ENCODE assay signal across 17 cellular contexts in genomic region chr6:45951291-45951690, GRCh38.
A peak's percentile ranks its signal among the peaks of the same experiment; 100 is the strongest.
DNase-seq lines count a peak whose midpoint lies in the region; ATAC-seq, FAIRE-seq and TF ChIP-seq lines count a peak whose summit lies in the region.
"Had no signal": no experiment of that assay in that cellular context is flagged by ENCODE, and none has a peak within 500 bp of the region (broad histone marks: within the 10 kb centered on the region; RNA-seq: fewer than 3 reads in every experiment).

No MANE protein-coding gene starts in this region.

- TF ChIP-seq POLR2A in upper lobe of left lung (IDR thresholded peaks at IDR 0.05), result no peak

- no peaks in the 10 kb centered on the region for H3K36me3 ChIP-seq in cardiac muscle cell
- H3K36me3 ChIP-seq in lower lobe of right lung, result peaks cover 8% of the 10 kb centered on the region
- no peaks in the 10 kb centered on the region for H3K36me3 ChIP-seq in pancreas
- peaks cover 0 to 15% (median 3%) of the 10 kb centered on the region in 4 donors for H3K36me3 ChIP-seq in upper lobe of left lung
- H3K36me3 ChIP-seq: BE2C had no signal

- intact Hi-C loops in cardiac septum (cut with DNase I), result no loop called here
- intact Hi-C loops in lower lobe of right lung (cut with DNase I), result no loop called here
- intact Hi-C loops in pancreas (cut with DNase I), result no loop called here

- H3K9me3 ChIP-seq in cardiac muscle cell (ENCODE audit: low read depth) (no peaks in the 10 kb centered on the region), lower lobe of right lung (no peaks in the 10 kb centered on the region), pancreas (no peaks in the 10 kb centered on the region), upper lobe of left lung (no peaks in the 10 kb centered on the region)
- H3K9me3 ChIP-seq: BE2C had no signal

- H3K27ac ChIP-seq in cardiac muscle cell (peak overlapping the region; percentile 35), lower lobe of right lung (peak overlapping the region; percentile 70), pancreas (peak overlapping the region in 2 of 4 donors; percentile 15 to 37), upper lobe of left lung (peak overlapping the region; percentile 22 to 62 (median 46))
- H3K27ac ChIP-seq: RWPE1 had no signal

- no peaks in the 10 kb centered on the region for H3K27me3 ChIP-seq in cardiac muscle cell
- no peaks in the 10 kb centered on the region for H3K27me3 ChIP-seq in lower lobe of right lung (ENCODE audit: low read depth)
- H3K27me3 ChIP-seq in pancreas, result no peaks in the 10 kb centered on the region
- H3K27me3 ChIP-seq in upper lobe of left lung, result no peaks in the 10 kb centered on the region
- H3K27me3 ChIP-seq: BE2C had no signal

- H3K4me1 ChIP-seq in cardiac muscle cell (ENCODE audit: low read depth), result peaks cover 12% of the 10 kb centered on the region
- peaks cover 26% of the 10 kb centered on the region for H3K4me1 ChIP-seq in lower lobe of right lung
- no peaks in the 10 kb centered on the region for H3K4me1 ChIP-seq in pancreas
- H3K4me1 ChIP-seq in upper lobe of left lung, result peaks cover 12 to 16% (median 16%) of the 10 kb centered on the region in 4 donors
- H3K4me1 ChIP-seq: BE2C had no signal

- 67 to 69% methylated on average over 6 of the region's 6 CpGs for WGBS in pancreas, 2 donors
- WGBS in upper lobe of left lung, 2 donors, result 58 to 60% methylated on average over 6 of the region's 6 CpGs

- no peak for TF ChIP-seq CTCF in cardiac muscle cell (IDR thresholded peaks at IDR 0.05; ENCODE audit: low read depth, low read length)
- no peak for TF ChIP-seq CTCF in lower lobe of right lung (IDR thresholded peaks at IDR 0.05)
- TF ChIP-seq CTCF in pancreas (IDR thresholded peaks at IDR 0.05), result no peak
- no peak for TF ChIP-seq CTCF in upper lobe of left lung (IDR thresholded peaks at IDR 0.05)

- DNase-seq in cardiac muscle cell (ENCODE audit: low read depth in 1 of 2, low spot score in 1 of 2), result no peak
- DNase-seq in cardiac septum (ENCODE audit: low spot score), result no peak
- no peak for DNase-seq in lower lobe of right lung
- DNase-seq in pancreas, result no peak
- peak in 1 of 2 donors; percentile 36 for DNase-seq in upper lobe of left lung
- no peak for DNase-seq in NCI-H82 treated with DMSO at 0.1 percent for 48 hours (lab: John Stamatoyannopoulos, UW; ENCODE audit: unreplicated experiment)
- DNase-seq: 8988T; BE2C; CD4-positive, alpha-beta T cell; NCI-H187 treated with DMSO at 0.1 percent for 48 hours; NCI-H2171; NCI-H446 treated with DMSO at 0.1 percent for 48 hours; PC-3 had no signal

- ATAC-seq in lower lobe of right lung, result peak; percentile 27 to 36
- ATAC-seq in pancreas, result peak in 3 of 4 donors; percentile 11 to 37 (median 26)
- peak; percentile 16 to 24 for ATAC-seq in upper lobe of left lung (ENCODE audit: low FRiP score in 2 of 2)
- ATAC-seq in GM21576 (IDR thresholded peaks at IDR 0.05; ENCODE audit: unreplicated experiment), result no peak
- no peak for ATAC-seq in GM18907 (IDR thresholded peaks at IDR 0.05; ENCODE audit: unreplicated experiment)
- ATAC-seq: HCT116, PC-3 had no signal

- no peak for FAIRE-seq in pancreas (lab: Jason Lieb, UNC)

- H3K4me3 ChIP-seq in cardiac muscle cell (no peak overlapping the region), lower lobe of right lung (no peak overlapping the region), pancreas (no peak overlapping the region), upper lobe of left lung (no peak overlapping the region)

- no peak for TF ChIP-seq EP300 in upper lobe of left lung (IDR thresholded peaks at IDR 0.05)

Comparison
In these comparisons a context has a peak if more than half of its experiments do, and no peak if none do; other contexts are left out.
1. ATAC-seq: peak in lower lobe of right lung (2 of 2), pancreas (3 of 4) and upper lobe of left lung (2 of 2); none in GM21576 (single experiment) and GM18907 (single experiment).